Comparison of ENCODE assay signal across 1 cellular context in the genomic region with DNA sequence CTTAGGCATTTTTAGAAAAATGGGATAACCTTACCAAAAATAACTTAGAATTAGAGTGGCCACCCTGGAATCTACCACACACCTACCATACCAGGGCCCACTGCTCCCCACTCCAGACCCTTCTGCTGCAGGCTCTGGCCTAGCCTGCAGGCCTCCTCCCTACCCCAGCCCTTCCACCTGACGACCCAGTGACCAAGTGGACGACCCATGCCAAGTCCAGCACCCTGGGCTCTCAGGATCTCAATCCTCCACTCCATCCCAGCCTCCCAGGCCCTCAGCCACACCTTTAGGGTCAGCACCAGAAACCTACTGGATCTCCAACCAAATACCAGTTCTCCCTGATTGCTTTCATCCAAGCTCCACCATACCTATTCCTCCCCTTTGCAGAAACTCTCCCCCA.
TF ChIP-seq lines count a peak whose summit lies in the region.

No MANE protein-coding gene starts in this region.

TF ChIP-seq in HepG2, 621 proteins besides CTCF, POLR2A, EP300 and RAD21 (continued from another document):
- TF ChIP-seq, protein P1, sequence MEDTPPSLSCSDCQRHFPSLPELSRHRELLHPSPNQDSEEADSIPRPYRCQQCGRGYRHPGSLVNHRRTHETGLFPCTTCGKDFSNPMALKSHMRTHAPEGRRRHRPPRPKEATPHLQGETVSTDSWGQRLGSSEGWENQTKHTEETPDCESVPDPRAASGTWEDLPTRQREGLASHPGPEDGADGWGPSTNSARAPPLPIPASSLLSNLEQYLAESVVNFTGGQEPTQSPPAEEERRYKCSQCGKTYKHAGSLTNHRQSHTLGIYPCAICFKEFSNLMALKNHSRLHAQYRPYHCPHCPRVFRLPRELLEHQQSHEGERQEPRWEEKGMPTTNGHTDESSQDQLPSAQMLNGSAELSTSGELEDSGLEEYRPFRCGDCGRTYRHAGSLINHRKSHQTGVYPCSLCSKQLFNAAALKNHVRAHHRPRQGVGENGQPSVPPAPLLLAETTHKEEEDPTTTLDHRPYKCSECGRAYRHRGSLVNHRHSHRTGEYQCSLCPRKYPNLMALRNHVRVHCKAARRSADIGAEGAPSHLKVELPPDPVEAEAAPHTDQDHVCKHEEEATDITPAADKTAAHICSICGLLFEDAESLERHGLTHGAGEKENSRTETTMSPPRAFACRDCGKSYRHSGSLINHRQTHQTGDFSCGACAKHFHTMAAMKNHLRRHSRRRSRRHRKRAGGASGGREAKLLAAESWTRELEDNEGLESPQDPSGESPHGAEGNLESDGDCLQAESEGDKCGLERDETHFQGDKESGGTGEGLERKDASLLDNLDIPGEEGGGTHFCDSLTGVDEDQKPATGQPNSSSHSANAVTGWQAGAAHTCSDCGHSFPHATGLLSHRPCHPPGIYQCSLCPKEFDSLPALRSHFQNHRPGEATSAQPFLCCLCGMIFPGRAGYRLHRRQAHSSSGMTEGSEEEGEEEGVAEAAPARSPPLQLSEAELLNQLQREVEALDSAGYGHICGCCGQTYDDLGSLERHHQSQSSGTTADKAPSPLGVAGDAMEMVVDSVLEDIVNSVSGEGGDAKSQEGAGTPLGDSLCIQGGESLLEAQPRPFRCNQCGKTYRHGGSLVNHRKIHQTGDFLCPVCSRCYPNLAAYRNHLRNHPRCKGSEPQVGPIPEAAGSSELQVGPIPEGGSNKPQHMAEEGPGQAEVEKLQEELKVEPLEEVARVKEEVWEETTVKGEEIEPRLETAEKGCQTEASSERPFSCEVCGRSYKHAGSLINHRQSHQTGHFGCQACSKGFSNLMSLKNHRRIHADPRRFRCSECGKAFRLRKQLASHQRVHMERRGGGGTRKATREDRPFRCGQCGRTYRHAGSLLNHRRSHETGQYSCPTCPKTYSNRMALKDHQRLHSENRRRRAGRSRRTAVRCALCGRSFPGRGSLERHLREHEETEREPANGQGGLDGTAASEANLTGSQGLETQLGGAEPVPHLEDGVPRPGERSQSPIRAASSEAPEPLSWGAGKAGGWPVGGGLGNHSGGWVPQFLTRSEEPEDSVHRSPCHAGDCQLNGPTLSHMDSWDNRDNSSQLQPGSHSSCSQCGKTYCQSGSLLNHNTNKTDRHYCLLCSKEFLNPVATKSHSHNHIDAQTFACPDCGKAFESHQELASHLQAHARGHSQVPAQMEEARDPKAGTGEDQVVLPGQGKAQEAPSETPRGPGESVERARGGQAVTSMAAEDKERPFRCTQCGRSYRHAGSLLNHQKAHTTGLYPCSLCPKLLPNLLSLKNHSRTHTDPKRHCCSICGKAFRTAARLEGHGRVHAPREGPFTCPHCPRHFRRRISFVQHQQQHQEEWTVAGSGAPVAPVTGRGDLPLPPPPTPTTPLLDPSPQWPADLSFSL (CRISPR knock-in tag; IDR thresholded peaks at IDR 0.05): no peak
- TF ChIP-seq, protein P2, sequence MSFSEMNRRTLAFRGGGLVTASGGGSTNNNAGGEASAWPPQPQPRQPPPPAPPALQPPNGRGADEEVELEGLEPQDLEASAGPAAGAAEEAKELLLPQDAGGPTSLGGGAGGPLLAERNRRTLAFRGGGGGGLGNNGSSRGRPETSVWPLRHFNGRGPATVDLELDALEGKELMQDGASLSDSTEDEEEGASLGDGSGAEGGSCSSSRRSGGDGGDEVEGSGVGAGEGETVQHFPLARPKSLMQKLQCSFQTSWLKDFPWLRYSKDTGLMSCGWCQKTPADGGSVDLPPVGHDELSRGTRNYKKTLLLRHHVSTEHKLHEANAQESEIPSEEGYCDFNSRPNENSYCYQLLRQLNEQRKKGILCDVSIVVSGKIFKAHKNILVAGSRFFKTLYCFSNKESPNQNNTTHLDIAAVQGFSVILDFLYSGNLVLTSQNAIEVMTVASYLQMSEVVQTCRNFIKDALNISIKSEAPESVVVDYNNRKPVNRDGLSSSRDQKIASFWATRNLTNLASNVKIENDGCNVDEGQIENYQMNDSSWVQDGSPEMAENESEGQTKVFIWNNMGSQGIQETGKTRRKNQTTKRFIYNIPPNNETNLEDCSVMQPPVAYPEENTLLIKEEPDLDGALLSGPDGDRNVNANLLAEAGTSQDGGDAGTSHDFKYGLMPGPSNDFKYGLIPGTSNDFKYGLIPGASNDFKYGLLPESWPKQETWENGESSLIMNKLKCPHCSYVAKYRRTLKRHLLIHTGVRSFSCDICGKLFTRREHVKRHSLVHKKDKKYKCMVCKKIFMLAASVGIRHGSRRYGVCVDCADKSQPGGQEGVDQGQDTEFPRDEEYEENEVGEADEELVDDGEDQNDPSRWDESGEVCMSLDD (CRISPR knock-in tag; IDR thresholded peaks at IDR 0.05; ENCODE audit: borderline replicate concordance): no peak
- TF ChIP-seq, protein P3, sequence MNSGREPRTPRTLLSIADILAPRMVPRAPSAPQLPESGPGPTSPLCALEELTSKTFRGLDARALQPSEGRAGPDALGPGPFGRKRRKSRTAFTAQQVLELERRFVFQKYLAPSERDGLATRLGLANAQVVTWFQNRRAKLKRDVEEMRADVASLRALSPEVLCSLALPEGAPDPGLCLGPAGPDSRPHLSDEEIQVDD (CRISPR knock-in tag; IDR thresholded peaks at IDR 0.05; ENCODE audit: borderline replicate concordance): no peak
- TF ChIP-seq, protein P4, sequence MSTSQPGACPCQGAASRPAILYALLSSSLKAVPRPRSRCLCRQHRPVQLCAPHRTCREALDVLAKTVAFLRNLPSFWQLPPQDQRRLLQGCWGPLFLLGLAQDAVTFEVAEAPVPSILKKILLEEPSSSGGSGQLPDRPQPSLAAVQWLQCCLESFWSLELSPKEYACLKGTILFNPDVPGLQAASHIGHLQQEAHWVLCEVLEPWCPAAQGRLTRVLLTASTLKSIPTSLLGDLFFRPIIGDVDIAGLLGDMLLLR (CRISPR knock-in tag; IDR thresholded peaks at IDR 0.05): no peak
- TF ChIP-seq MATR3 (CRISPR knock-in tag; IDR thresholded peaks at IDR 0.05) (no peak), HDAC1 (CRISPR knock-in tag; IDR thresholded peaks at IDR 0.05) (no peak), ARNTL (CRISPR knock-in tag; IDR thresholded peaks at IDR 0.05) (no peak), NR2F6 (IDR thresholded peaks at IDR 0.05) (no peak), NR2F6 (CRISPR knock-in tag; IDR thresholded peaks at IDR 0.05) (no peak)
